Comparison of ENCODE assay signal across 8 cellular contexts in genomic region chr17:38751144-38751802, GRCh38. TPM values are rescaled to one million over a fixed set of nuclear protein-coding genes. Genes with fewer than 3 reads are reported as not detected.
DNase-seq lines count a peak whose midpoint lies in the region; ATAC-seq and TF ChIP-seq lines count a peak whose summit lies in the region.

No MANE protein-coding gene starts in this region.

- peak overlapping the region; percentile 93 for H3K4me3 ChIP-seq in MM.1S (ENCODE audit: low read length)
- H3K4me3 ChIP-seq in ascending aorta: peak overlapping the region; percentile 65 to 93
- H3K4me3 ChIP-seq in mesenchymal stem cell (ENCODE audit: insufficient read depth in 1 of 2, low read depth in 1 of 2, low read length in 2 of 2): peak overlapping the region in 1 of 2 experiments; percentile 88

- H4K20me1 ChIP-seq in MM.1S (ENCODE audit: insufficient read depth, low read length): no peaks in the 10 kb centered on the region

- H3K14ac ChIP-seq in mesenchymal stem cell (ENCODE audit: low read length in 2 of 2): no peak overlapping the region

- DNase-seq in DMS153 treated with DMSO at 0.1 percent for 48 hours (lab: John Stamatoyannopoulos, UW; ENCODE audit: unreplicated experiment) (peak; percentile 58), DMS153 (lab: John Stamatoyannopoulos, UW) (no peak), MM.1S (peak; percentile 26), ascending aorta (ENCODE audit: low spot score in 2 of 2) (no peak), mesenchymal stem cell (no peak), retina (no peak)
- no peak for DNase-seq in activated CD4-positive, CD25-positive, alpha-beta regulatory T cell (lab: John Stamatoyannopoulos, UW)

- H3K18ac ChIP-seq in mesenchymal stem cell (ENCODE audit: low read depth in 1 of 2, low read length in 2 of 2): no peak overlapping the region

- H3K9me2 ChIP-seq in MM.1S (replicated peaks; ENCODE audit: insufficient read depth, low read length): no peaks in the 10 kb centered on the region

- peaks cover 20% of the 10 kb centered on the region for H3K27me3 ChIP-seq in MM.1S (replicated peaks; ENCODE audit: insufficient read depth, low read length)
- no peaks in the 10 kb centered on the region for H3K27me3 ChIP-seq in ascending aorta
- H3K27me3 ChIP-seq in mesenchymal stem cell (ENCODE audit: control insufficient read depth in 1 of 2, insufficient read depth in 1 of 2, low read length in 2 of 2): no peaks in the 10 kb centered on the region

- no peak overlapping the region for H2BK5ac ChIP-seq in mesenchymal stem cell (ENCODE audit: low read depth, low read length, poor library complexity, severe bottlenecking)

- intact Hi-C loops in ascending aorta (cut with DNase I): loop anchor here (2.0 kb wide), 1 partner anchor 48 kb away; no protein-coding TSS in a partner anchor

- ATAC-seq in GM21576 (IDR thresholded peaks at IDR 0.05; ENCODE audit: unreplicated experiment): no peak

- no peak overlapping the region for H3K4ac ChIP-seq in mesenchymal stem cell (ENCODE audit: low read depth in 1 of 2, low read length in 2 of 2)

- TF ChIP-seq CTCF in MM.1S (IDR thresholded peaks at IDR 0.05; ENCODE audit: low read length): no peak
- no peak for TF ChIP-seq CTCF in ascending aorta (IDR thresholded peaks at IDR 0.05)

- H2AFZ ChIP-seq in MM.1S (ENCODE audit: low read length) (peak overlapping the region; percentile 94), mesenchymal stem cell (ENCODE audit: low read depth, low read length) (no peak overlapping the region)

- H2BK12ac ChIP-seq in mesenchymal stem cell (ENCODE audit: low read length in 2 of 2): no peak overlapping the region

- no peak overlapping the region for H2AK5ac ChIP-seq in mesenchymal stem cell (ENCODE audit: low read length, severe bottlenecking)

- H3K4me1 ChIP-seq in MM.1S (ENCODE audit: low read length) (peaks cover 22% of the 10 kb centered on the region), ascending aorta (peaks cover 3 to 37% of the 10 kb centered on the region in 2 donors), mesenchymal stem cell (ENCODE audit: control insufficient read depth, insufficient read depth, low read depth, low read length) (peaks cover 37% of the 10 kb centered on the region)

- WGBS in mesenchymal stem cell: 1% methylated on average over 7 of the region's 10 CpGs

- H3K4me2 ChIP-seq in MM.1S (ENCODE audit: low read depth, low read length) (peak overlapping the region; percentile 99), mesenchymal stem cell (ENCODE audit: low read length, poor library complexity, severe bottlenecking) (peak overlapping the region; percentile 97)

- no peak overlapping the region for H3K23ac ChIP-seq in mesenchymal stem cell (ENCODE audit: low read length in 2 of 2)

- peaks cover 34% of the 10 kb centered on the region for H3K79me2 ChIP-seq in MM.1S (ENCODE audit: low read length)

- H3F3A ChIP-seq in MM.1S (ENCODE audit: insufficient read depth, low read length): peaks cover 25% of the 10 kb centered on the region

- H4K91ac ChIP-seq in mesenchymal stem cell (ENCODE audit: low read length): no peak overlapping the region

- H3K79me1 ChIP-seq in mesenchymal stem cell (replicated peaks; ENCODE audit: low read length, poor library complexity, severe bottlenecking): peaks cover 15% of the 10 kb centered on the region

- H3K27ac ChIP-seq in MM.1S (ENCODE audit: low read length) (peak overlapping the region; percentile 96; the same call in 1 of the 2 replicates), ascending aorta (peak overlapping the region; percentile 88 to 89), mesenchymal stem cell (ENCODE audit: low read length, poor library complexity, severe bottlenecking) (peak overlapping the region; percentile 65)

- H3K9me3 ChIP-seq in MM.1S (replicated peaks; ENCODE audit: insufficient read depth, low read length): no peaks in the 10 kb centered on the region
- no peaks in the 10 kb centered on the region for H3K9me3 ChIP-seq in ascending aorta
- no peaks in the 10 kb centered on the region for H3K9me3 ChIP-seq in mesenchymal stem cell (ENCODE audit: control insufficient read depth, low read length)

- peak overlapping the region; percentile 93; the same call in 1 of the 2 replicates for H3K9ac ChIP-seq in MM.1S (ENCODE audit: low read length)
- peak overlapping the region; percentile 52 for H3K9ac ChIP-seq in mesenchymal stem cell (ENCODE audit: low read length)

- no peak overlapping the region for H2BK120ac ChIP-seq in mesenchymal stem cell (ENCODE audit: low read depth, low read length)

- no peak overlapping the region for H4K8ac ChIP-seq in mesenchymal stem cell (ENCODE audit: low read length)

- no peak overlapping the region for H2BK15ac ChIP-seq in mesenchymal stem cell (ENCODE audit: low read depth, poor library complexity, severe bottlenecking)

- no peaks in the 10 kb centered on the region; the same call in 1 of the 2 replicates for H3K36me3 ChIP-seq in MM.1S (replicated peaks; ENCODE audit: insufficient read depth, low read length)
- peaks cover 10 to 15% of the 10 kb centered on the region in 2 donors for H3K36me3 ChIP-seq in ascending aorta
- H3K36me3 ChIP-seq in mesenchymal stem cell (ENCODE audit: control insufficient read depth in 1 of 2, insufficient read depth in 2 of 2, low read depth in 1 of 2, low read length in 2 of 2): peaks cover 24 to 27% of the 10 kb centered on the region in 2 experiments

RNA-seq across cellular contexts. Expression of gene PSMB3, which starts 1.3 kb away (rescaled TPM):
- total RNA-seq in ascending aorta: 189 TPM
- polyA plus RNA-seq in mesenchymal stem cell (2013, experiment 1 of 2): 203 TPM
- 206 TPM for polyA plus RNA-seq in mesenchymal stem cell (2013, experiment 2 of 2)

RNA-seq across cellular contexts. Expression of gene PCGF2, which starts 3.1 kb away (rescaled TPM):
- 64.8 TPM for total RNA-seq in ascending aorta
- 50.8 TPM for polyA plus RNA-seq in mesenchymal stem cell (2013, experiment 1 of 2)
- polyA plus RNA-seq in mesenchymal stem cell (2013, experiment 2 of 2): 51.3 TPM

RNA-seq across cellular contexts. Expression of gene CISD3, which starts 21.1 kb away (rescaled TPM):
- 27.6 TPM for total RNA-seq in ascending aorta
- 18.8 TPM for polyA plus RNA-seq in mesenchymal stem cell (2013, experiment 1 of 2)
- 19.6 TPM for polyA plus RNA-seq in mesenchymal stem cell (2013, experiment 2 of 2)

RNA-seq across cellular contexts. Expression of gene MLLT6, which starts 46.2 kb away (rescaled TPM):
- total RNA-seq in ascending aorta: 100 TPM
- 12.6 TPM for polyA plus RNA-seq in mesenchymal stem cell (2013, experiment 1 of 2)
- polyA plus RNA-seq in mesenchymal stem cell (2013, experiment 2 of 2): 11.8 TPM

RNA-seq across cellular contexts. Expression of gene PIP4K2B, which starts 48.1 kb away (rescaled TPM):
- 45.0 TPM for total RNA-seq in ascending aorta
- polyA plus RNA-seq in mesenchymal stem cell (2013, experiment 1 of 2): 32.6 TPM
- 29.2 TPM for polyA plus RNA-seq in mesenchymal stem cell (2013, experiment 2 of 2)

Comparison
In these comparisons a context has a peak if more than half of its experiments do, and no peak if none do; other contexts are left out.
1. DNase-seq: peak in DMS153 treated with DMSO at 0.1 percent for 48 hours (single experiment) and MM.1S (single experiment); none in DMS153 (single experiment), ascending aorta (0 of 2), mesenchymal stem cell (single experiment), activated CD4-positive, CD25-positive, alpha-beta regulatory T cell (0 of 4) and retina (single experiment).
2. Peak in every context shown above with its lines, with median percentiles within 50 percentile points of each other: H3K27ac ChIP-seq.